Comparison of ENCODE assay signal across 9 cellular contexts in the genomic region with DNA sequence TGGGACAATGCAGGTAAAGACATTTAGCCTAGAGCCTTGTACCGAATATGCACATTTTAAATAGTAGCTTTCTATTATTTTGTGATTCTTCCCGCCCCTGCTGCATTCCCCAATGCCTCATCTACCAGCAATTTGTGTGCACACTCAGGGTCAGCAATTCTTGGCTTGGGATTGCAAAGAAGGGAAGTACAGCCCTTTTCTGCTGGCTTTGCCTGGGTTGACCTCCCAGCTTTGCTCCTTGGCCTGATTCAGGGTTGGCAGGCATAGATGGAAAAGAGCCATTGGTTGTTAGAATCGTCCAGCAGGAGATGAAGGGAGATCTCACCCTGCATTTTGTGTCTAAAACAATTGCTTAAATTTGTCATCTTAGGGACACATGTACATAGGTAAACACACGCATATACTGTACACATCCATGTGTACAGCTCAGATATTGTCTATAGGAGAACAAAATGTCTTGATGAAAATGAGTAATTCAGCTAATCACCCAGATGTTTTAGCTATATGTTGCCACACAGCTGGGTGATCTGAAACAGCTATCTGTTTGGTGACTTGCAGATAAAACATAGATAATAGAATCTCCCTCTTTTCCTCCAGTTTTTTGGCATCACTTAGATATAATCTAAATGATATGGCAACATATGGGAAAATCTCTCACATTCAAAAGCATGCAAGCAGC.
DNase-seq lines count a peak whose midpoint lies in the region; ATAC-seq and TF ChIP-seq lines count a peak whose summit lies in the region.
"Had no signal": no experiment of that assay in that cellular context is flagged by ENCODE, and none has a peak within 500 bp of the region (broad histone marks: within the 10 kb centered on the region; RNA-seq: fewer than 3 reads in every experiment).

No MANE protein-coding gene starts in this region.

- H3K9ac ChIP-seq in parathyroid adenoma = no peak overlapping the region

- TF ChIP-seq CTCF in fibroblast of mammary gland (conservative IDR thresholded peaks at IDR 0.05; ENCODE audit: control insufficient read depth, insufficient read depth, low read depth, low read length) (no peak), parathyroid adenoma (IDR thresholded peaks at IDR 0.05) (no peak)

- no peaks in the 10 kb centered on the region for H3K36me3 ChIP-seq in parathyroid adenoma (ENCODE audit: control insufficient read depth, insufficient read depth, low read length)

- ATAC-seq in HG03159 (IDR thresholded peaks at IDR 0.05; ENCODE audit: unreplicated experiment) (no peak), GM18520 (IDR thresholded peaks at IDR 0.05; ENCODE audit: unreplicated experiment) (no peak)

- H3K4me3 ChIP-seq in fibroblast of mammary gland (ENCODE audit: control insufficient read depth, low read depth, low read length) (no peak overlapping the region), parathyroid adenoma (ENCODE audit: low read depth, low read length) (no peak overlapping the region)

- no peaks in the 10 kb centered on the region for H3K27me3 ChIP-seq in parathyroid adenoma (ENCODE audit: control insufficient read depth, insufficient read depth, low read length)

- in situ Hi-C loops in SK-MEL-5 (cut with HindIII; ENCODE audit: low pct_unique_long_range_greater_than_20kb, low sequenced_read_pairs) = no loop called here

- DNase-seq in EH (ENCODE audit: low read depth) (peak; percentile 66), SK-MEL-5 (ENCODE audit: low read depth, low spot score) (peak; percentile 11), fibroblast of mammary gland (ENCODE audit: low read depth) (peak; percentile 91), GOT3 (lab: John Stamatoyannopoulos, UW) (no peak), DMS79 (lab: John Stamatoyannopoulos, UW) (no peak)
- DNase-seq: T-helper 9 cell had no signal

- no peak overlapping the region for H3K4me2 ChIP-seq in parathyroid adenoma (ENCODE audit: low read length)

- H3K9me3 ChIP-seq in parathyroid adenoma (ENCODE audit: control insufficient read depth, low read length) = no peaks in the 10 kb centered on the region

- H2AFZ ChIP-seq in parathyroid adenoma = peak overlapping the region; percentile 51

- peak overlapping the region; percentile 59 for H3K27ac ChIP-seq in parathyroid adenoma

- H3K4me1 ChIP-seq in parathyroid adenoma = peaks cover 27% of the 10 kb centered on the region

- no peaks in the 10 kb centered on the region for H3K79me2 ChIP-seq in parathyroid adenoma

Comparison
In these comparisons a context has a peak if more than half of its experiments do, and no peak if none do; other contexts are left out.
1. DNase-seq: peak in EH (single experiment), SK-MEL-5 (single experiment) and fibroblast of mammary gland (single experiment); none in GOT3 (single experiment) and DMS79 (single experiment).